8 cellular contexts compared by ENCODE assay signal in the genomic region with DNA sequence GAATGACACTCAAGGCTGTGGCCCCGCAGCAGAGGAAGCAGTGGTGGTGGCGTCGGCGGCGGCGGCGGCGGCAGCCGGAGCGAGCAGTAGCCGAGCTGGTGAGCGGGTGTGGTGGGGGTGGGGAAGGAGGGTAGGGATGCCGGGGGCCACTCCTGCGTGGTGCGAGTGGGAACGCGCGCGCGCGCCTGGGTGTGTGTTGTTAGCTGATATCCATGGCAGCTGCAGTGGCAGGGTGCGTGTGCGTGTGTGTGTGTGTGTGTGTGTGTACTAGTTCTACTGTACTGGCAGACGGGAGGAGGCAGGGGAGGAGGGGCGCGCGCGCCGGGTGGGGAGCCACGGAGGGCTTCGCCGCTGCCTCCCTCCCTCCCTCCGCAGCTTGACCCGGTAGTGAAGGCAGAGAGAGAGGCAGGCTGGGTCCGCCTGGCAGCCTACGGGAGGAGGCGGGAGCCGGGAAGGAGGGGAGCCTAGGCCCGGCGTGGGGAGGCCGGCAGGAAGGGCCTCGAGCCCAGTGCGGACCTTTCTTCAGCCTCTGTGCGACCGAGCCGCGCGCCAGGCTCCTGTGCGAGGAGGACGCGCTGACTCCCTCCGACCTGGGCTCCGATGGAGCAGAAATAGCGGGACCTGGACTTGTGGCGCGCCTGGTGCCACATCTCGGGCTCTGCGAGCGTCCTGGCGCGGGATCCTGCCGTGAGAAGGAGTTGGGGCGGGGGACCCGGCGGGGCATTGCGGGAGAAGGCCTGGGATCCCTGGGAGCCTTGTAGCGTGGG. TPM values are rescaled to one million over a fixed set of nuclear protein-coding genes. Genes with fewer than 3 reads are reported as not detected.
A peak's percentile ranks its signal among the peaks of the same experiment; 100 is the strongest.
DNase-seq lines count a peak whose midpoint lies in the region; ATAC-seq and TF ChIP-seq lines count a peak whose summit lies in the region.
"Had no signal": no experiment of that assay in that cellular context is flagged by ENCODE, and none has a peak within 500 bp of the region (broad histone marks: within the 10 kb centered on the region; RNA-seq: fewer than 3 reads in every experiment).

A gene (minus strand): TSS at position 110 of the 767 bp plus-strand sequence. CDS start 347 bp downstream, outside the sequence.

- no peak within 1 kb of the TSS for H2AFZ ChIP-seq in H9 (ENCODE audit: low read length)

- no peaks in the 10 kb centered on the region for H3K79me1 ChIP-seq in H9 (ENCODE audit: insufficient read depth, low read depth, low read length, poor library complexity, severe bottlenecking)

- no peak within 1 kb of the TSS for H2BK20ac ChIP-seq in H9 (ENCODE audit: low read depth, low read length, poor library complexity, severe bottlenecking)

- no peak within 1 kb of the TSS for H3K23ac ChIP-seq in H9 (ENCODE audit: insufficient read length, low read depth, low read length)

- no peaks in the 10 kb centered on the region for H3K4me1 ChIP-seq in H9 (ENCODE audit: insufficient read depth, low read length)
- H3K4me1 ChIP-seq in SJSA1 (replicated peaks), result peaks cover 18% of the 10 kb centered on the region
- peaks cover 3 to 7% of the 10 kb centered on the region in 2 donors for H3K4me1 ChIP-seq in lung (ENCODE audit: control insufficient read depth in 2 of 2, insufficient read depth in 2 of 2, low read length in 2 of 2)

- peaks cover 23% of the 10 kb centered on the region for H3K23me2 ChIP-seq in H9 (ENCODE audit: insufficient read length, low read depth, low read length, poor library complexity, severe bottlenecking)

- H3K56ac ChIP-seq in H9 (ENCODE audit: insufficient read length, low read depth, low read length), result no peak within 1 kb of the TSS

- no peak within 1 kb of the TSS for H2BK15ac ChIP-seq in H9 (ENCODE audit: low read depth, low read length)

- ATAC-seq in lung (ENCODE audit: insufficient read depth, low FRiP score) (peak; percentile 84), GM18867 (IDR thresholded peaks at IDR 0.05; ENCODE audit: unreplicated experiment) (no peak), HG03439 (IDR thresholded peaks at IDR 0.05; ENCODE audit: unreplicated experiment) (no peak)

- no peak within 1 kb of the TSS for H3K4ac ChIP-seq in H9 (ENCODE audit: low read depth, low read length)

- H3K4me3 ChIP-seq in SJSA1, result peak within 1 kb of the TSS; percentile 64
- H3K4me3 ChIP-seq in epithelial cell of esophagus (ENCODE audit: low read length), result peak within 1 kb of the TSS; percentile 80
- peak within 1 kb of the TSS; percentile 66 for H3K4me3 ChIP-seq in lung

- H3K27me3 Mint-ChIP-seq in H9 (ENCODE audit: low read depth), result peaks cover 84% of the 10 kb centered on the region

- H3K27ac Mint-ChIP-seq in H9, result peak within 1 kb of the TSS in 1 of 3 experiments; percentile 53; a peak in 1 of 7 replicates
- H3K27ac Mint-ChIP-seq: T-helper 1 cell treated with Interleukin-12 subunit alpha and Interleukin-12 subunit beta and Interleukin-4 antibody, amounts not matched to agents 30 μg/mL and 1 μg/mL, for 36 hours had no signal

- peaks cover 18 to 22% of the 10 kb centered on the region in 2 experiments for H3K4me1 Mint-ChIP-seq in H9

- H3K36me3 ChIP-seq in SJSA1 (peaks cover 19% of the 10 kb centered on the region), lung (ENCODE audit: control insufficient read depth in 2 of 2, insufficient read depth in 2 of 2, low read length in 2 of 2) (no peaks in the 10 kb centered on the region)

- H3K18ac ChIP-seq in H9 (ENCODE audit: insufficient read length, low read depth, low read length), result no peak within 1 kb of the TSS

- H3K9me3 ChIP-seq in H9 (ENCODE audit: control insufficient read depth, low read depth, low read length) (no peaks in the 10 kb centered on the region), SJSA1 (replicated peaks) (no peaks in the 10 kb centered on the region), lung (ENCODE audit: control insufficient read depth in 2 of 2, insufficient read depth in 1 of 2, low read length in 1 of 2) (no peaks in the 10 kb centered on the region)

- TF ChIP-seq CTCF in H9 (conservative IDR thresholded peaks at IDR 0.05), result no peak
- TF ChIP-seq CTCF in epithelial cell of esophagus (IDR thresholded peaks at IDR 0.05; ENCODE audit: insufficient read depth, low read depth, low read length, missing control alignments), result no peak
- TF ChIP-seq CTCF in lung (IDR thresholded peaks at IDR 0.05; ENCODE audit: control extremely low read depth, extremely low read depth), result no peak

- H3K14ac ChIP-seq in H9 (ENCODE audit: insufficient read depth, low read length), result peak within 1 kb of the TSS; percentile 74; the same call in 1 of the 2 replicates

- no peak within 1 kb of the TSS for H3T11ph ChIP-seq in H9 (ENCODE audit: low read length)

- H3K27ac ChIP-seq in H9 (ENCODE audit: insufficient read length, low read depth, low read length) (no peak within 1 kb of the TSS), SJSA1 (peak within 1 kb of the TSS; percentile 62), lung (ENCODE audit: low read depth in 1 of 2, low read length in 1 of 2) (peak within 1 kb of the TSS; percentile 91 to 95)

- H4K20me1 ChIP-seq in H9 (ENCODE audit: control insufficient read depth, insufficient read depth, insufficient read length), result no peaks in the 10 kb centered on the region

- no peak within 1 kb of the TSS for H4K8ac ChIP-seq in H9 (replicated peaks; ENCODE audit: insufficient read length, low read depth, low read length)

- peak within 1 kb of the TSS; percentile 11 for H3K9ac ChIP-seq in H9 (ENCODE audit: extremely low read depth, insufficient read length, low read length)

- no CpG with 5 or more reads among the region's 67 CpGs for WGBS in H9 (ENCODE audit: extremely low coverage, insufficient read length, low lambda C conversion rate)
- WGBS in lung, 2 donors, result 1% methylated on average over 53 to 67 of the region's 67 CpGs

- peaks cover 16% of the 10 kb centered on the region; the same call in 1 of the 2 replicates for H3K27me3 ChIP-seq in H9 (ENCODE audit: insufficient read depth, low read length)
- no peaks in the 10 kb centered on the region for H3K27me3 ChIP-seq in SJSA1 (replicated peaks)
- no peaks in the 10 kb centered on the region for H3K27me3 ChIP-seq in lung (ENCODE audit: control insufficient read depth, insufficient read depth)

- no peaks in the 10 kb centered on the region for H3K36me3 Mint-ChIP-seq in H9 (ENCODE audit: insufficient read depth in 1 of 3, low read depth in 3 of 3)

- H2BK12ac ChIP-seq in H9 (ENCODE audit: insufficient read length, low read depth, low read length), result no peak within 1 kb of the TSS

- H2BK5ac ChIP-seq in H9 (ENCODE audit: insufficient read length, low read length), result no peak within 1 kb of the TSS

- no peaks in the 10 kb centered on the region for H3K79me2 ChIP-seq in H9 (ENCODE audit: insufficient read depth, low read length)

- H4K5ac ChIP-seq in H9 (ENCODE audit: insufficient read length, low read depth, low read length), result no peak within 1 kb of the TSS

- H4K91ac ChIP-seq in H9 (ENCODE audit: insufficient read length, low read depth, low read length), result no peak within 1 kb of the TSS

- no peak within 1 kb of the TSS for H2AK5ac ChIP-seq in H9 (ENCODE audit: insufficient read length, low read length)

- H3K4me3 Mint-ChIP-seq in H9, result peak within 1 kb of the TSS; percentile 80 to 95
- H3K4me3 Mint-ChIP-seq: T-helper 1 cell treated with Interleukin-12 subunit alpha and Interleukin-12 subunit beta and Interleukin-4 antibody, amounts not matched to agents 30 μg/mL and 1 μg/mL, for 36 hours had no signal

- peak; percentile 66 for DNase-seq in H9
- peak; percentile 77 to 80 for DNase-seq in SJSA1 (ENCODE audit: low read depth in 1 of 2, low spot score in 2 of 2)
- peak; percentile 43 for DNase-seq in epithelial cell of esophagus (ENCODE audit: low read depth)
- peak; percentile 77 for DNase-seq in lung (ENCODE audit: low spot score)
- DNase-seq in stromal cell of bone marrow (ENCODE audit: low read depth), result peak; percentile 83

- no peaks in the 10 kb centered on the region for H3K9me3 Mint-ChIP-seq in H9
- H3K9me3 Mint-ChIP-seq: T-helper 1 cell treated with Interleukin-12 subunit alpha and Interleukin-12 subunit beta and Interleukin-4 antibody, amounts not matched to agents 30 μg/mL and 1 μg/mL, for 36 hours had no signal

- H2BK120ac ChIP-seq in H9 (ENCODE audit: low read depth, low read length, poor library complexity, severe bottlenecking), result no peak within 1 kb of the TSS

- H3K4me2 ChIP-seq in H9 (ENCODE audit: insufficient read depth, insufficient read length, low read length), result peak within 1 kb of the TSS; percentile 95

RNA-seq across cellular contexts. Expression of the gene that starts here (rescaled TPM):
- total RNA-seq in H9 (2021) (14.3 and 14.7 TPM in 2 replicates), lung (10 to 100 TPM in 1 of 2 donors, 1 to 10 TPM in 1; 7.9 to 18.0 TPM)
- total RNA-seq in SJSA1 (2014; rRNA removed; shearing (Covaris generic)), result 0.78 and 0.82 TPM in 2 replicates
- polyA plus RNA-seq in lung, result 1 to 10 TPM in 1 of 2 donors, under 1 TPM in 1; 0.94 to 2.7 TPM

Comparison
In these comparisons a context has a peak if more than half of its experiments do, and no peak if none do; other contexts are left out.
1. Peak in DNase-seq, H3K4me3 ChIP-seq and H3K27ac ChIP-seq in SJSA1; RNA of the gene not detected or under 1 TPM.